28 cellular contexts compared by ENCODE assay signal in the genomic region with DNA sequence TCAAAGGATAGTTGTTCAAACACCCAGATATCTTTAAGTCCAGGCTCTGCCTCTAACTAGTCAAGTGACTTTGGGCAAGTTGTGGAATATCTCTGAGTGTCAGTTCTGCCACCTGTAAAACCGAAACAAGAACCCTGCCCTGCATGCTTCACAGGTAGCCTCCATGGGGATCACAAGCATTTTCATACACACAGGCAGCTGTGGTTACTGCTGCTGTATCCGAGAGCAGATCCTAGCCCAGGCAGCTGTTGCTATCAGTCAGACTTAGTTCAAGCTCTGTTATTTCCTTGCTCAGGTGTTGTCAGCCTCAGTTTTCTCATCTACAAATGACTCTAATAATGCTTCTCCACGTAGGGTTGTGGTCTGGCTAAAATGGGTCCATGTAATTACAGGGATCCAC. TPM values are rescaled to one million over a fixed set of nuclear protein-coding genes. Genes with fewer than 3 reads are reported as not detected.
"Had no signal": no experiment of that assay in that cellular context is flagged by ENCODE, and none has a peak within 500 bp of the region (broad histone marks: within the 10 kb centered on the region; RNA-seq: fewer than 3 reads in every experiment).

No MANE protein-coding gene starts in this region.

- H3K36me3 ChIP-seq: adrenal gland, heart left ventricle had no signal

- H3K4me3 ChIP-seq: adrenal gland, coronary artery, dorsolateral prefrontal cortex, heart left ventricle had no signal

- ATAC-seq: activated CD4-positive, alpha-beta T cell treated with anti-CD3 and anti-CD28 coated beads for 36 hours; activated CD8-positive, alpha-beta memory T cell treated with anti-CD3 and anti-CD28 coated beads, Interleukin-2, amount 10 ng/mL, durations not matched to agents 7 days and 5 days; activated CD8-positive, alpha-beta T cell treated with anti-CD3 and anti-CD28 coated beads, Interleukin-2, amount 10 ng/mL, durations not matched to agents 7 days and 5 days; activated naive CD8-positive, alpha-beta T cell treated with anti-CD3 and anti-CD28 coated beads, Interleukin-2, amount 50 U/mL, for 24 hours; esophagus mucosa; heart left ventricle had no signal

- H3K9me3 ChIP-seq: adrenal gland had no signal

- H3K27ac ChIP-seq: adrenal gland, coronary artery, heart left ventricle had no signal

- DNase-seq: activated CD4-positive, alpha-beta memory T cell treated with anti-CD3 and anti-CD28 coated beads for 36 hours; activated CD4-positive, alpha-beta T cell treated with anti-CD3 and anti-CD28 coated beads for 36 hours; activated CD4-positive, alpha-beta T cell treated with anti-CD3 and anti-CD28 coated beads, Interleukin-2, amount 10 ng/mL, durations not matched to agents 24 days and 14 days; activated CD4-positive, CD25-positive, alpha-beta regulatory T cell; activated CD4-positive, CD25-positive, alpha-beta regulatory T cell treated with anti-CD3 and anti-CD28 coated beads, Interleukin-2, amount 50 U/mL, for 72 hours; activated CD8-positive, alpha-beta memory T cell treated with anti-CD3 and anti-CD28 coated beads, Interleukin-2, amount 10 ng/mL, durations not matched to agents 7 days and 5 days; activated CD8-positive, alpha-beta memory T cell treated with anti-CD3 and anti-CD28 coated beads, Interleukin-2, amount 50 U/mL, for 4 hours; activated CD8-positive, alpha-beta T cell treated with anti-CD3 and anti-CD28 coated beads, Interleukin-2, amount 10 ng/mL, durations not matched to agents 7 days and 5 days; activated effector memory CD4-positive, alpha-beta T cell treated with anti-CD3 and anti-CD28 coated beads, Interleukin-2, amount 50 U/mL, for 16 hours; activated naive CD4-positive, alpha-beta T cell treated with anti-CD3 and anti-CD28 coated beads for 36 hours; activated naive CD8-positive, alpha-beta T cell treated with anti-CD3 and anti-CD28 coated beads for 36 hours; activated naive CD8-positive, alpha-beta T cell treated with anti-CD3 and anti-CD28 coated beads, Interleukin-2, amount 50 U/mL, for 24 hours; activated T-cell treated with anti-CD3 and anti-CD28 coated beads, Interleukin-2, amount 50 U/mL, for 1 hour; activated T-cell treated with anti-CD3 and anti-CD28 coated beads, Interleukin-2, amount 50 U/mL, for 48 hours; adrenal gland; amygdala; dorsolateral prefrontal cortex; effector memory CD4-positive, alpha-beta T cell; endodermal cell; foreskin fibroblast; glutamatergic neuron; heart left ventricle; hypothalamus; T1000 had no signal

- H3K27me3 ChIP-seq: adrenal gland, dorsolateral prefrontal cortex had no signal

RNA-seq across cellular contexts. Expression of gene RASD2, which starts 6.5 kb away (rescaled TPM):
- total RNA-seq: activated CD4-positive, alpha-beta T cell treated with anti-CD3 and anti-CD28 coated beads, Interleukin-2, amount 10 ng/mL, durations not matched to agents 24 days and 14 days; activated naive CD4-positive, alpha-beta T cell treated with anti-CD3 and anti-CD28 coated beads for 36 hours; activated T-helper 1 cell treated with anti-CD3 and anti-CD28 coated beads, Interleukin-12 subunit alpha, Interleukin-12 subunit beta, Interleukin-2, Interleukin-4 antibody, amounts not matched to agents 30 ng/mL and 10 ng/mL and 1 ng/mL, durations not matched to agents 14 hours and 24 hours and 36 hours; activated T-helper 2 cell treated with anti-CD3 and anti-CD28 coated beads, Interferon-gamma antibody, Interleukin-2, Interleukin-4, amounts not matched to agents 10 μg/mL and 5 μg/mL and 100 μg/mL, durations not matched to agents 14 hours and 24 hours and 36 hours had no signal
